In genomic region chrX:1418901-1419544, GRCh38 we compare ENCODE assay signal across 21 cellular contexts. TPM values are rescaled to one million over a fixed set of nuclear protein-coding genes. Genes with fewer than 3 reads are reported as not detected.
DNase-seq lines count a peak whose midpoint lies in the region; ATAC-seq, FAIRE-seq and TF ChIP-seq lines count a peak whose summit lies in the region.
"Had no signal": no experiment of that assay in that cellular context is flagged by ENCODE, and none has a peak within 500 bp of the region (broad histone marks: within the 10 kb centered on the region; RNA-seq: fewer than 3 reads in every experiment).

No MANE protein-coding gene starts in this region.

- no peak for TF ChIP-seq EP300 in A549 (IDR thresholded peaks at IDR 0.05)

- POLR2A ChIA-PET in A549 (lab: Yijun Ruan, JAX), result no interaction called here
- POLR2A ChIA-PET in CD8-positive, alpha-beta memory T cell (lab: Charles Lee), result no interaction called here

- TF ChIP-seq CTCF in A549 (IDR thresholded peaks at IDR 0.05), result no peak
- TF ChIP-seq CTCF in neural crest cell (conservative IDR thresholded peaks at IDR 0.05), result no peak

- no peak overlapping the region for H3K4me3 Mint-ChIP-seq in activated naive CD8-positive, alpha-beta T cell treated with anti-CD3 and anti-CD28 coated beads, Interleukin-2, amount 50 U/mL, for 24 hours
- peak overlapping the region; percentile 34 for H3K4me3 Mint-ChIP-seq in neural crest cell
- H3K4me3 Mint-ChIP-seq in CD8-positive, alpha-beta memory T cell, result no peak overlapping the region
- H3K4me3 Mint-ChIP-seq: activated CD8-positive, alpha-beta T cell treated with anti-CD3 and anti-CD28 coated beads, Interleukin-2, amount 10 ng/mL, durations not matched to agents 7 days and 5 days; endodermal cell had no signal

- CTCF ChIA-PET in A549 (lab: Yijun Ruan, JAX), result no interaction called here
- CTCF ChIA-PET in CD8-positive, alpha-beta memory T cell (lab: Charles Lee), result no interaction called here

- H3K27ac Mint-ChIP-seq in activated naive CD8-positive, alpha-beta T cell treated with anti-CD3 and anti-CD28 coated beads, Interleukin-2, amount 50 U/mL, for 24 hours, result no peak overlapping the region
- H3K27ac Mint-ChIP-seq in neural crest cell (ENCODE audit: unreplicated experiment), result no peak overlapping the region
- H3K27ac Mint-ChIP-seq in CD8-positive, alpha-beta memory T cell, result peak overlapping the region in 1 of 8 donors; percentile 29

- FAIRE-seq in A549 (lab: Jason Lieb, UNC) (no peak), GM12891 (lab: Jason Lieb, UNC) (no peak), H54 (lab: Jason Lieb, UNC) (no peak)

- peaks cover 48% of the 10 kb centered on the region for H3K36me3 Mint-ChIP-seq in activated naive CD8-positive, alpha-beta T cell treated with anti-CD3 and anti-CD28 coated beads, Interleukin-2, amount 50 U/mL, for 24 hours (ENCODE audit: low read depth)
- peaks cover 44% of the 10 kb centered on the region for H3K36me3 Mint-ChIP-seq in neural crest cell (ENCODE audit: low read depth)
- H3K36me3 Mint-ChIP-seq in CD8-positive, alpha-beta memory T cell, result peaks cover 16 to 43% (median 35%) of the 10 kb centered on the region in 3 donors

- H3K4me3 ChIP-seq in A549, result no peak overlapping the region
- no peak overlapping the region for H3K4me3 ChIP-seq in CD8-positive, alpha-beta memory T cell (ENCODE audit: low read length)
- H3K4me3 ChIP-seq: testis had no signal

- WGBS in A549 (ENCODE audit: missing lambda C conversion rate), result 90% methylated on average over 24 of the region's 29 CpGs

- no peak overlapping the region for H3K27ac ChIP-seq in A549
- no peak overlapping the region for H3K27ac ChIP-seq in CD8-positive, alpha-beta memory T cell (ENCODE audit: low read depth, low read length)
- H3K27ac ChIP-seq: testis had no signal

- H3K27me3 Mint-ChIP-seq in activated naive CD8-positive, alpha-beta T cell treated with anti-CD3 and anti-CD28 coated beads, Interleukin-2, amount 50 U/mL, for 24 hours, result no peaks in the 10 kb centered on the region
- H3K27me3 Mint-ChIP-seq in neural crest cell (ENCODE audit: low read depth), result peaks cover 13% of the 10 kb centered on the region
- H3K27me3 Mint-ChIP-seq in CD8-positive, alpha-beta memory T cell, result no peaks in the 10 kb centered on the region

- H3K9me3 ChIP-seq in A549, result peaks cover 31% of the 10 kb centered on the region
- peaks cover 20% of the 10 kb centered on the region for H3K9me3 ChIP-seq in CD8-positive, alpha-beta memory T cell (ENCODE audit: low read length)
- H3K9me3 ChIP-seq: BE2C, testis had no signal

- H3K4me1 Mint-ChIP-seq in activated naive CD8-positive, alpha-beta T cell treated with anti-CD3 and anti-CD28 coated beads, Interleukin-2, amount 50 U/mL, for 24 hours, result no peaks in the 10 kb centered on the region
- H3K4me1 Mint-ChIP-seq in neural crest cell, result peaks cover 7% of the 10 kb centered on the region
- H3K4me1 Mint-ChIP-seq in CD8-positive, alpha-beta memory T cell, result peaks cover 0 to 7% (median 0%) of the 10 kb centered on the region in 3 donors

- peaks cover 47% of the 10 kb centered on the region for H3K36me3 ChIP-seq in CD8-positive, alpha-beta memory T cell (ENCODE audit: insufficient read depth, low read length)
- H3K36me3 ChIP-seq: BE2C had no signal

- no peak for DNase-seq in A549 (ENCODE audit: low read depth in 1 of 2, low spot score in 1 of 2)
- DNase-seq in GM12891 (ENCODE audit: insufficient read length, low spot score), result no peak
- DNase-seq in activated naive CD8-positive, alpha-beta T cell treated with anti-CD3 and anti-CD28 coated beads, Interleukin-2, amount 50 U/mL, for 24 hours, result no peak
- DNase-seq in neural crest cell (ENCODE audit: low read depth, low spot score), result no peak
- no peak for DNase-seq in H54 (ENCODE audit: insufficient read length, low spot score)
- DNase-seq in CD8-positive, alpha-beta memory T cell, result no peak
- DNase-seq in globus pallidus (ENCODE audit: low spot score), result no peak
- DNase-seq: activated CD8-positive, alpha-beta T cell treated with anti-CD3 and anti-CD28 coated beads, Interleukin-2, amount 10 ng/mL, durations not matched to agents 7 days and 5 days; BE2C; endodermal cell; hippocampal formation; kidney glomerular epithelial cell; NCI-H1436; NCI-H2171 treated with DMSO at 0.1 percent for 48 hours; NCI-H82; RPMI8226; stimulated activated CD4-positive, alpha-beta T cell treated with anti-CD3 and anti-CD28 coated beads, Interleukin-4, amount 100 ng/mL, for 4 hours; stimulated activated CD8-positive, alpha-beta memory T cell treated with anti-CD3 and anti-CD28 coated beads, Interleukin-4, amount 100 ng/mL, for 48 hours; T-helper 1 cell; testis had no signal

- ATAC-seq in A549 (peak; percentile 4 to 6; a peak in 3 of 6 replicates), HG03159 (IDR thresholded peaks at IDR 0.05; ENCODE audit: unreplicated experiment) (no peak)
- peak; percentile 8 for ATAC-seq in activated naive CD8-positive, alpha-beta T cell treated with anti-CD3 and anti-CD28 coated beads, Interleukin-2, amount 50 U/mL, for 24 hours
- ATAC-seq: activated CD8-positive, alpha-beta T cell treated with anti-CD3 and anti-CD28 coated beads, Interleukin-2, amount 10 ng/mL, durations not matched to agents 7 days and 5 days had no signal

- peaks cover 3% of the 10 kb centered on the region for H3K9me3 Mint-ChIP-seq in activated naive CD8-positive, alpha-beta T cell treated with anti-CD3 and anti-CD28 coated beads, Interleukin-2, amount 50 U/mL, for 24 hours
- peaks cover 4% of the 10 kb centered on the region for H3K9me3 Mint-ChIP-seq in neural crest cell
- H3K9me3 Mint-ChIP-seq in CD8-positive, alpha-beta memory T cell, result peaks cover 0 to 16% (median 11%) of the 10 kb centered on the region in 5 donors

- no peak for TF ChIP-seq RAD21 in A549 (conservative IDR thresholded peaks at IDR 0.05 in 1 of 2, IDR thresholded peaks at IDR 0.05 in 1 of 2)

- H3K4me1 ChIP-seq in A549, result no peaks in the 10 kb centered on the region
- H3K4me1 ChIP-seq in CD8-positive, alpha-beta memory T cell (ENCODE audit: insufficient read depth, low read length), result no peaks in the 10 kb centered on the region
- H3K4me1 ChIP-seq: BE2C, testis had no signal

- TF ChIP-seq POLR2A in A549 (IDR thresholded peaks at IDR 0.05; ENCODE audit: low read length) (no peak), GM12891 (IDR thresholded peaks at IDR 0.05; ENCODE audit: low read depth, low read length) (no peak), H54 (IDR thresholded peaks at IDR 0.05; ENCODE audit: low read depth, low read length) (no peak; the same call in 1 of the 2 replicates)

- H3K4me2 ChIP-seq in A549, result no peak overlapping the region

- no peaks in the 10 kb centered on the region for H3K27me3 ChIP-seq in CD8-positive, alpha-beta memory T cell (ENCODE audit: insufficient read depth, low read length, poor library complexity, severe bottlenecking)
- H3K27me3 ChIP-seq: BE2C, testis had no signal

TF ChIP-seq in A549, 52 proteins besides CTCF, POLR2A, EP300 and RAD21:
- TF ChIP-seq, protein P1, sequence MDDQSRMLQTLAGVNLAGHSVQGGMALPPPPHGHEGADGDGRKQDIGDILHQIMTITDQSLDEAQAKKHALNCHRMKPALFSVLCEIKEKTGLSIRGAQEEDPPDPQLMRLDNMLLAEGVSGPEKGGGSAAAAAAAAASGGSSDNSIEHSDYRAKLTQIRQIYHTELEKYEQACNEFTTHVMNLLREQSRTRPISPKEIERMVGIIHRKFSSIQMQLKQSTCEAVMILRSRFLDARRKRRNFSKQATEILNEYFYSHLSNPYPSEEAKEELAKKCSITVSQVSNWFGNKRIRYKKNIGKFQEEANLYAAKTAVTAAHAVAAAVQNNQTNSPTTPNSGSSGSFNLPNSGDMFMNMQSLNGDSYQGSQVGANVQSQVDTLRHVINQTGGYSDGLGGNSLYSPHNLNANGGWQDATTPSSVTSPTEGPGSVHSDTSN (IDR thresholded peaks at IDR 0.05), result peak; percentile 28
- no peak for TF ChIP-seq CEBPB (IDR thresholded peaks at IDR 0.05)
TF ChIP-seq in A549: peak in this region for 1.

TF ChIP-seq in GM12891, 5 proteins besides CTCF, POLR2A, EP300 and RAD21:
- TF ChIP-seq POLR2AphosphoS5 (IDR thresholded peaks at IDR 0.05; ENCODE audit: low read depth, low read length) (peak; percentile 70; the same call in 1 of the 2 replicates), SPI1 (IDR thresholded peaks at IDR 0.05; ENCODE audit: low read depth, low read length) (no peak)

RNA-seq across cellular contexts. Expression of gene SLC25A6, which starts 27.1 kb away (rescaled TPM):
- polyA plus RNA-seq in A549 (2011; rRNA removed) (252 and 291 TPM in 2 replicates), A549 (2017; fragmentation: RNase III; extraction: RNeasy Plus Mini Kit Qiagen cat#74134 plus additional on column Dnase treatment) (439 to 448 TPM (median 446 TPM) in 3 replicates)
- polyA plus RNA-seq in A549 (2012; cell fraction: cytosol; rRNA removed), result 933 and 1,036 TPM in 2 replicates
- 681 and 864 TPM in 2 replicates for polyA plus RNA-seq in A549 (2012; cell fraction: nucleus; rRNA removed)
- 205 and 259 TPM in 2 replicates for polyA minus RNA-seq in A549 (2011; rRNA and poly(A)+ RNA removed)
- polyA plus RNA-seq in GM12891 (2012; ENCODE audit: low read depth, missing spikeins), result 741 TPM
- total RNA-seq in neural crest cell, result 507 and 510 TPM in 2 replicates
- total RNA-seq in CD8-positive, alpha-beta memory T cell, result 100 to 1,000 TPM; 330 to 341 TPM
- polyA plus RNA-seq in CD8-positive, alpha-beta memory T cell, result 469 TPM

RNA-seq across cellular contexts. Expression of gene ASMTL, which starts 33.7 kb away (rescaled TPM):
- polyA plus RNA-seq in A549 (2011; rRNA removed), result 15.4 and 15.6 TPM in 2 replicates
- 26.6 and 30.8 TPM in 2 replicates for polyA plus RNA-seq in A549 (2012; cell fraction: cytosol; rRNA removed)
- 39.8 and 40.3 TPM in 2 replicates for polyA plus RNA-seq in A549 (2012; cell fraction: nucleus; rRNA removed)
- polyA plus RNA-seq in A549 (2017; fragmentation: RNase III; extraction: RNeasy Plus Mini Kit Qiagen cat#74134 plus additional on column Dnase treatment), result 12.2 to 14.4 TPM (median 12.3 TPM) in 3 replicates
- polyA minus RNA-seq in A549 (2011; rRNA and poly(A)+ RNA removed), result 14.7 and 16.7 TPM in 2 replicates
- polyA plus RNA-seq in GM12891 (2012; ENCODE audit: low read depth, missing spikeins), result 59.7 TPM
- total RNA-seq in neural crest cell, result 37.4 and 38.9 TPM in 2 replicates
- total RNA-seq in CD8-positive, alpha-beta memory T cell, result 10 to 100 TPM; 26.1 to 26.5 TPM
- polyA plus RNA-seq in CD8-positive, alpha-beta memory T cell, result 47.9 TPM
